8 cellular contexts compared by ENCODE assay signal in genomic region chr4:102620697-102621497, GRCh38.
DNase-seq lines count a peak whose midpoint lies in the region; ATAC-seq, FAIRE-seq and TF ChIP-seq lines count a peak whose summit lies in the region.

No MANE protein-coding gene starts in this region.

- ATAC-seq in GM18517 (IDR thresholded peaks at IDR 0.05; ENCODE audit: unreplicated experiment) (peak; percentile 46), lung (ENCODE audit: insufficient read depth, low FRiP score) (peak; percentile 75), aorta (ENCODE audit: low FRiP score) (peak; percentile 88)

- H3K27ac ChIP-seq in lung (ENCODE audit: low read depth in 1 of 2, low read length in 1 of 2), result peak overlapping the region in 1 of 2 donors; percentile 72
- H3K27ac ChIP-seq in aorta (ENCODE audit: low read depth in 1 of 2, low read length in 2 of 2), result peak overlapping the region in 1 of 2 donors; percentile 58

- H3K4me1 Mint-ChIP-seq in nephron progenitor cell, result no peaks in the 10 kb centered on the region

- H3K4me3 ChIP-seq in lung, result no peak overlapping the region
- H3K4me3 ChIP-seq in aorta (ENCODE audit: low read length in 2 of 2), result no peak overlapping the region

- TF ChIP-seq CTCF in lung (IDR thresholded peaks at IDR 0.05; ENCODE audit: control extremely low read depth, extremely low read depth) (no peak), nephron progenitor cell (IDR thresholded peaks at IDR 0.05) (no peak)

- no peak overlapping the region for H3K4me3 Mint-ChIP-seq in nephron progenitor cell

- DNase-seq in COLO668 (lab: John Stamatoyannopoulos, UW; ENCODE audit: unreplicated experiment) (peak; percentile 58), HPDE6-E6E7 (ENCODE audit: extremely low spot score) (peak; percentile 69), RCC 7860 (ENCODE audit: low spot score) (peak; percentile 93), dedifferentiated amniotic fluid mesenchymal stem cell (ENCODE audit: extremely low spot score) (peak; percentile 58), lung (ENCODE audit: low spot score) (no peak), aorta (no peak), nephron progenitor cell (no peak)

- no peaks in the 10 kb centered on the region for H3K9me3 Mint-ChIP-seq in nephron progenitor cell

- intact Hi-C loops in aorta (cut with DNase I), result loop anchor here (2.0 to 10.0 kb wide), 5 partner anchors 141 to 481 kb away; partner anchors contain the start of genes CISD2 (in 1 of the 2) and MANBA (in 1 of the 2)

- H3K36me3 ChIP-seq in lung (ENCODE audit: control insufficient read depth in 2 of 2, insufficient read depth in 2 of 2, low read length in 2 of 2) (peaks cover 5 to 8% of the 10 kb centered on the region in 2 donors), aorta (ENCODE audit: control insufficient read depth in 1 of 2, insufficient read depth in 2 of 2, low read length in 1 of 2) (peaks cover 0 to 3% of the 10 kb centered on the region in 2 donors)

- H3K36me3 Mint-ChIP-seq in nephron progenitor cell (ENCODE audit: low read depth), result no peaks in the 10 kb centered on the region

- H3K27me3 Mint-ChIP-seq in nephron progenitor cell (ENCODE audit: low read depth, poor library complexity), result peaks cover 13% of the 10 kb centered on the region

- 79 to 89% methylated on average over 8 of the region's 8 CpGs for WGBS in lung, 2 donors
- WGBS in aorta, 2 donors, result 42 to 47% methylated on average over 8 of the region's 8 CpGs

- H3K27ac Mint-ChIP-seq in nephron progenitor cell, result no peak overlapping the region

- H3K27me3 ChIP-seq in lung (ENCODE audit: control insufficient read depth, insufficient read depth) (no peaks in the 10 kb centered on the region), aorta (ENCODE audit: control insufficient read depth in 1 of 2, insufficient read depth in 2 of 2, low read length in 1 of 2) (no peaks in the 10 kb centered on the region)

- no peaks in the 10 kb centered on the region for H3K4me1 ChIP-seq in lung (ENCODE audit: control insufficient read depth in 2 of 2, insufficient read depth in 2 of 2, low read length in 2 of 2)
- peaks cover 0 to 2% of the 10 kb centered on the region in 2 donors for H3K4me1 ChIP-seq in aorta (ENCODE audit: control insufficient read depth in 1 of 2, insufficient read depth in 2 of 2, low read length in 2 of 2)

- peak; percentile 95 for FAIRE-seq in RCC 7860 (lab: Jason Lieb, UNC)

- H3K9me3 ChIP-seq in lung (ENCODE audit: control insufficient read depth in 2 of 2, insufficient read depth in 1 of 2, low read length in 1 of 2) (no peaks in the 10 kb centered on the region), aorta (ENCODE audit: control insufficient read depth, low read length) (no peaks in the 10 kb centered on the region)

Comparison
In these comparisons a context has a peak if more than half of its experiments do, and no peak if none do; other contexts are left out.
1. DNase-seq: peak in COLO668 (single experiment), HPDE6-E6E7 (single experiment), RCC 7860 (single experiment) and dedifferentiated amniotic fluid mesenchymal stem cell (single experiment); none in lung (single experiment), aorta (0 of 2) and nephron progenitor cell (single experiment).
2. Peak in every context shown above with its lines, with median percentiles within 50 percentile points of each other: ATAC-seq.